In genomic region chr12:102426599-102427541, GRCh38 we compare ENCODE assay signal across 14 cellular contexts. TPM values are rescaled to one million over a fixed set of nuclear protein-coding genes. Genes with fewer than 3 reads are reported as not detected.
DNase-seq lines count a peak whose midpoint lies in the region; TF ChIP-seq lines count a peak whose summit lies in the region.
"Had no signal": no experiment of that assay in that cellular context is flagged by ENCODE, and none has a peak within 500 bp of the region (broad histone marks: within the 10 kb centered on the region; RNA-seq: fewer than 3 reads in every experiment).

No MANE protein-coding gene starts in this region.

- no peak for TF ChIP-seq POLR2A in transverse colon (IDR thresholded peaks at IDR 0.05)

- H3K4me3 ChIP-seq in transverse colon = no peak overlapping the region
- H3K4me3 ChIP-seq: ovary, tibial nerve had no signal

- no peaks in the 10 kb centered on the region for H3K9me3 ChIP-seq in transverse colon
- H3K9me3 ChIP-seq: ovary, tibial nerve had no signal

- peaks cover 0 to 4% (median 0%) of the 10 kb centered on the region in 4 donors for H3K4me1 ChIP-seq in transverse colon

- H3K27ac ChIP-seq in transverse colon = peak overlapping the region in 3 of 4 donors; percentile 19 to 52 (median 35)

- intact Hi-C loops in transverse colon (cut with DNase I; ENCODE audit: low total_unique reads) = no loop called here

- no peaks in the 10 kb centered on the region for H3K36me3 ChIP-seq in transverse colon
- H3K36me3 ChIP-seq: ovary, tibial nerve had no signal

- TF ChIP-seq CTCF in transverse colon (IDR thresholded peaks at IDR 0.05) = no peak
- no peak for TF ChIP-seq CTCF in GM13976 (IDR thresholded peaks at IDR 0.05; ENCODE audit: borderline replicate concordance, control extremely low read depth, extremely low read depth, insufficient read depth, missing control alignments)

- H3K27me3 ChIP-seq in transverse colon = no peaks in the 10 kb centered on the region
- H3K27me3 ChIP-seq: ovary, tibial nerve had no signal

- TF ChIP-seq EP300 in transverse colon (IDR thresholded peaks at IDR 0.05; ENCODE audit: low read depth) = no peak

- whole genome bisulfite sequencing in transverse colon (ENCODE audit: low coverage in 1 of 2), 2 donors = 71 to 86% methylated on average over 7 to 8 of the region's 8 CpGs

- DNase-seq in SIG-M5 treated with dmso at 0.1 percent for 504 hours (lab: John Stamatoyannopoulos, UW; ENCODE audit: unreplicated experiment) (peak; percentile 17), SIG-M5 (lab: John Stamatoyannopoulos, UW) (no peak), cerebellar cortex (ENCODE audit: low spot score) (peak; percentile 67), middle frontal gyrus (ENCODE audit: extremely low spot score, low spot score) (peak; percentile 37), transverse colon (no peak), NCI-H187 (lab: John Stamatoyannopoulos, UW) (no peak), GM13976 (ENCODE audit: low spot score) (no peak)
- no peak for DNase-seq in activated effector memory CD4-positive, alpha-beta T cell treated with Interleukin-2 at 50 U/mL for 16 hours
- DNase-seq: activated effector memory CD4-positive, alpha-beta T cell treated with anti-CD3 and anti-CD28 coated beads, Interleukin-2, amount 50 U/mL, for 16 hours; foreskin melanocyte; NCI-H1930; T-helper 1 cell had no signal

- in situ Hi-C loops in transverse colon (cut with MboI; ENCODE audit: low pct_ligation_motif_present in 1 of 4, low pct_unique_long_range_greater_than_20kb in 1 of 4, low sequenced_read_pairs in 3 of 4) = no loop called here
- in situ Hi-C loops in GM13976 (cut with MboI; ENCODE audit: low sequenced_read_pairs, unreplicated experiment) = no loop called here

RNA-seq across cellular contexts. Expression of gene IGF1, which starts 53.5 kb away (rescaled TPM):
- total RNA-seq in transverse colon = 10 to 100 TPM in 1 of 4 donors, 1 to 10 TPM in 3; 2.2 to 15.5 (median 5.4) TPM

Comparison
In these comparisons a context has a peak if more than half of its experiments do, and no peak if none do; other contexts are left out.
1. DNase-seq: peak in SIG-M5 treated with dmso at 0.1 percent for 504 hours (single experiment), cerebellar cortex (single experiment) and middle frontal gyrus (single experiment); none in SIG-M5 (single experiment), transverse colon (single experiment), NCI-H187 (0 of 2), GM13976 (single experiment) and activated effector memory CD4-positive, alpha-beta T cell treated with Interleukin-2 at 50 U/mL for 16 hours (single experiment).